In the genomic region with DNA sequence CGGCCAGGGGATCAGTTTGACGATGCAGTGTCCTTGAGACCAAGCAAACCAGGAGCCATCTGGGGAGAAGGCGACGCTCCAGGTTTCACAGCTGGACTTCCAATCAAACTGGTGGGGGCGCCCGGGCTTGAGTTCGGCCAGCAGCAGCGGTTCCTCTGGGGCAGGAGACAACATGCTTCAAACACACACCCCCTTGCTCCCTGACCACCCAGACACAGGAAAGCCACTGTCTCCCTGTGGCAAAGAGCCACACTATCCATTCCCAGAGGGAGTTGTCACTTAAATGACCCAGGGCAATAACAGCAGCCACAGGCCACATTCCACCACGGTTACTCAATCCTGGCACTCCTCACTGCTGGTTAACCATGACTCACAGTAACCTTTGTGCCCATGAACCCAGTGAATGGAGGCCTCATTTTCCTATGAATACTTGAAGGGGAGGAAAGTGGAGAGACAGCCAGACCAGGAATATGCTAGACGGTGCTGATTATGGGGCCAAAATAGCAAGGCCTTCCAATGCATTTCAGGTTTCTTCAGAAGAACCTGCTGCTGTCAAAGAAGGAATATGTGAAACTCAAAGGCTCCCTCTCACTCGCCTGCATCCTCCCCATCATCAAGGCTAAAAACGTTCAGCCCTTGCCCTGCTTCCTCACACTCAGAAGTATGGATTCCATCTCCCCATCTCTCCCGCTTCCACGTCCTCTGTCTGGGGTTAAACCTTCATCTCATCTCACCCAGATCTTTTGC, we compare ENCODE assay signal across 9 cellular contexts. TPM values are rescaled to one million over a fixed set of nuclear protein-coding genes. Genes with fewer than 3 reads are reported as not detected.
A peak's percentile ranks its signal among the peaks of the same experiment; 100 is the strongest.
DNase-seq lines count a peak whose midpoint lies in the region; ATAC-seq and TF ChIP-seq lines count a peak whose summit lies in the region.
"Had no signal": no experiment of that assay in that cellular context is flagged by ENCODE, and none has a peak within 500 bp of the region (broad histone marks: within the 10 kb centered on the region; RNA-seq: fewer than 3 reads in every experiment).

No MANE protein-coding gene starts in this region.

- H3K4me3 Mint-ChIP-seq in HFFc6 = peak overlapping the region; percentile 71

- H3K27me3 ChIP-seq in gastrocnemius medialis = no peaks in the 10 kb centered on the region

- no peaks in the 10 kb centered on the region for H3K9me3 Mint-ChIP-seq in HFFc6

- H3K27ac ChIP-seq in gastrocnemius medialis = peak overlapping the region; percentile 67 to 82 (median 80)

- H3K27ac Mint-ChIP-seq in HFFc6 = peak overlapping the region; percentile 94

- DNase-seq in 8988T = peak; percentile 73
- peak; percentile 98 for DNase-seq in HFFc6
- peak in 38 of 56 donors; percentile 3 to 74 (median 29) for DNase-seq in amygdala (lab: John Stamatoyannopoulos, UW)
- DNase-seq in hepatic stellate cell (ENCODE audit: low spot score) = peak; percentile 93
- peak; percentile 76 to 95 for DNase-seq in gastrocnemius medialis
- no peak for DNase-seq in NOMO-1 treated with dmso at 0.1 percent for 144 hours (lab: John Stamatoyannopoulos, UW; ENCODE audit: unreplicated experiment)
- DNase-seq in GM20000 (ENCODE audit: low spot score) = no peak

- no peaks in the 10 kb centered on the region for H3K9me3 ChIP-seq in gastrocnemius medialis

- TF ChIP-seq CTCF in HFFc6 (IDR thresholded peaks at IDR 0.05) = no peak
- TF ChIP-seq CTCF in gastrocnemius medialis (IDR thresholded peaks at IDR 0.05 in 4 of 5, conservative IDR thresholded peaks at IDR 0.05 in 1 of 5) = no peak
- no peak for TF ChIP-seq CTCF in GM20000 (IDR thresholded peaks at IDR 0.05; ENCODE audit: extremely low read depth, missing control alignments)

- peaks cover 59% of the 10 kb centered on the region for H3K4me1 Mint-ChIP-seq in HFFc6 (ENCODE audit: low read depth)

- H3K36me3 ChIP-seq in gastrocnemius medialis = peaks cover 0 to 36% of the 10 kb centered on the region in 2 donors

- intact Hi-C loops in gastrocnemius medialis (cut with DNase I; ENCODE audit: low total_unique reads) = loop anchor here (2.0 kb wide), 2 partner anchors 36 to 50 kb away; partner anchors contain the start of gene RFC5

- ATAC-seq in gastrocnemius medialis (peak; percentile 99 to 100), HG03354 (IDR thresholded peaks at IDR 0.05; ENCODE audit: poor library complexity, severe bottlenecking, unreplicated experiment) (no peak)
- ATAC-seq: GM12878 had no signal

- in situ Hi-C loops in gastrocnemius medialis (cut with MboI; ENCODE audit: low sequenced_read_pairs in 4 of 4) = no loop called here

- H3K36me3 Mint-ChIP-seq in HFFc6 (ENCODE audit: low read depth) = peaks cover 40% of the 10 kb centered on the region

- peak overlapping the region in 3 of 4 donors; percentile 8 to 11 (median 10) for H3K4me3 ChIP-seq in gastrocnemius medialis
- H3K4me3 ChIP-seq: GM12878 had no signal

- no peak for TF ChIP-seq POLR2A in gastrocnemius medialis (IDR thresholded peaks at IDR 0.05)

- peaks cover 44 to 54% of the 10 kb centered on the region in 2 donors for H3K4me1 ChIP-seq in gastrocnemius medialis

- H3K27me3 Mint-ChIP-seq in HFFc6 (ENCODE audit: insufficient read depth) = peaks cover 4% of the 10 kb centered on the region

RNA-seq across cellular contexts. Expression of gene WSB2, which starts 8.5 kb away (rescaled TPM):
- total RNA-seq in HFFc6 (2021; fragmentation: NEBNext Ultra II Directional; extraction: Animal tissue kit (Norgen Biotek cat#: 25700)) = 100 to 1,000 TPM; 140 to 168 (median 149) TPM
- total RNA-seq in gastrocnemius medialis = 100 to 1,000 TPM in 2 of 4 donors, 10 to 100 TPM in 2; 83.5 to 133 (median 93.5) TPM

RNA-seq across cellular contexts. Expression of gene RFC5, which starts 36.0 kb away (rescaled TPM):
- 10 to 100 TPM in 5 of 6 experiments, 1 to 10 TPM in 1; 9.3 to 19.6 (median 16.6) TPM for total RNA-seq in HFFc6 (2021; fragmentation: NEBNext Ultra II Directional; extraction: Animal tissue kit (Norgen Biotek cat#: 25700))
- total RNA-seq in gastrocnemius medialis = 1 to 10 TPM; 3.5 to 9.9 (median 5.4) TPM

RNA-seq across cellular contexts. Expression of gene VSIG10, which starts 51.3 kb away (rescaled TPM):
- 10 to 100 TPM; 17.6 to 22.0 (median 21.1) TPM for total RNA-seq in HFFc6 (2021; fragmentation: NEBNext Ultra II Directional; extraction: Animal tissue kit (Norgen Biotek cat#: 25700))
- total RNA-seq in gastrocnemius medialis = 10 to 100 TPM in 3 of 4 donors, 1 to 10 TPM in 1; 9.3 to 22.1 (median 17.0) TPM

Comparison
In these comparisons a context has a peak if more than half of its experiments do, and no peak if none do; other contexts are left out.
1. DNase-seq: peak in 8988T (single experiment), HFFc6 (single experiment), amygdala (38 of 56), hepatic stellate cell (single experiment) and gastrocnemius medialis (2 of 2); none in NOMO-1 treated with dmso at 0.1 percent for 144 hours (single experiment) and GM20000 (single experiment).